In genomic region chr17:45414997-45415881, GRCh38 we compare ENCODE assay signal across 1 cellular context.
TF ChIP-seq lines count a peak whose summit lies in the region.

No MANE protein-coding gene starts in this region.

TF ChIP-seq in K562, 482 proteins besides CTCF, POLR2A, EP300 and RAD21 (continued from another document):
- TF ChIP-seq PATZ1 (CRISPR knock-in tag; IDR thresholded peaks at IDR 0.05; ENCODE audit: borderline replicate concordance) (no peak), SMAD3 (CRISPR knock-in tag; conservative IDR thresholded peaks at IDR 0.05) (no peak), JUNB (CRISPR knock-in tag; conservative IDR thresholded peaks at IDR 0.05) (no peak)
